In the genomic region with DNA sequence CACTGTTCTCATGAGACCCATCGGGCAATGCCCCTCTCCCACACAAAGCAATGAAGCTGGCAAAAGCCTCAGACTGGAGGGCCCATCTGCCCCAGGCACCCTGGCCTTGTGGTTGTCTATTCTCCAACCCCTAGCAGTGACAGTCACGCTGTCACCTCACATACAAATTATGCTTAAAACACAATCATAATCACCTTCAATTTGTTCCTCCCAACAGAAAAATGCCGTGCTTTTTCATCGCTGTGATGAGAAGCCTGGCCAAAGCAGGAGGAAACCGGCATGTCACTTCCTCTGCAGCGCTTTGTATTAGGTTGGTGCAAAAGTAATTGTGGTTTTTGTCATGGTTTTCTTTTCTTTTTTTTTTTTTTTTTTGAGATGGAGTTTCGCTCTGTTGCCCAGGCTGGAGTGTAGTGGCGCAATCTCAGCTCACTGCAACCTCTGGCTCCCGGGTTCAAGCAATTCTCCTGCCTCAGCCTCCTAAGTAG, we compare ENCODE assay signal across 8 cellular contexts. TPM values are rescaled to one million over a fixed set of nuclear protein-coding genes. Genes with fewer than 3 reads are reported as not detected.
DNase-seq lines count a peak whose midpoint lies in the region; ATAC-seq and TF ChIP-seq lines count a peak whose summit lies in the region.
"Not testable (repeated sequence)": the region's sequence is repeated elsewhere in the genome, so short reads cannot be mapped to it uniquely, and the experiment has no call there.

No MANE protein-coding gene starts in this region.

- DNase-seq in CD8-positive, alpha-beta memory T cell, result peak in 2 of 5 donors; percentile 37 to 61
- peak in 2 of 3 donors; percentile 41 to 63 for DNase-seq in Peyer's patch
- peak; percentile 30 for DNase-seq in activated CD4-positive, alpha-beta T cell treated with anti-CD3 and anti-CD28 coated beads, Interleukin-2, amount 50 U/mL, for 1 hour
- peak; percentile 65 for DNase-seq in activated naive CD4-positive, alpha-beta T cell treated with anti-CD3 and anti-CD28 coated beads, Interleukin-2, amount 10 ng/mL, durations not matched to agents 7 days and 5 days
- peak in 4 of 9 donors; percentile 23 to 35 (median 32) for DNase-seq in naive thymus-derived CD4-positive, alpha-beta T cell
- DNase-seq in substantia nigra (lab: John Stamatoyannopoulos, UW), result not testable (repeated sequence)

- peaks cover 44% of the 10 kb centered on the region for H3K4me1 ChIP-seq in CD8-positive, alpha-beta memory T cell (ENCODE audit: insufficient read depth, low read length)
- H3K4me1 ChIP-seq in Peyer's patch; esophagus (ENCODE audit: control insufficient read depth in 2 of 2, insufficient read depth in 2 of 2, low read length in 1 of 2): not testable (repeated sequence)
- peaks cover 31 to 72% of the 10 kb centered on the region in 2 donors for H3K4me1 ChIP-seq in naive thymus-derived CD4-positive, alpha-beta T cell (ENCODE audit: control insufficient read depth in 2 of 2, insufficient read depth in 2 of 2, low read length in 2 of 2)

- H3K4me3 Mint-ChIP-seq in CD8-positive, alpha-beta memory T cell, result peak overlapping the region; percentile 63 to 88 (median 77)
- peak overlapping the region; percentile 34 to 91 (median 76) for H3K4me3 Mint-ChIP-seq in IgD-negative memory B cell
- peak overlapping the region; percentile 68 for H3K4me3 Mint-ChIP-seq in activated naive CD4-positive, alpha-beta T cell treated with anti-CD3 and anti-CD28 coated beads, Interleukin-2, amount 10 ng/mL, durations not matched to agents 7 days and 5 days
- peak overlapping the region; percentile 45 to 84 (median 68) for H3K4me3 Mint-ChIP-seq in naive thymus-derived CD4-positive, alpha-beta T cell

- H3K27me3 ChIP-seq in CD8-positive, alpha-beta memory T cell (ENCODE audit: insufficient read depth, low read length, poor library complexity, severe bottlenecking); Peyer's patch; esophagus (ENCODE audit: control insufficient read depth in 1 of 2, insufficient read depth in 2 of 2, low read length in 2 of 2); naive thymus-derived CD4-positive, alpha-beta T cell (ENCODE audit: control insufficient read depth in 2 of 2, insufficient read depth in 2 of 2, low read length in 2 of 2): not testable (repeated sequence)

- POLR2A ChIA-PET in CD8-positive, alpha-beta memory T cell (lab: Charles Lee), result not testable (repeated sequence)
- POLR2A ChIA-PET in naive thymus-derived CD4-positive, alpha-beta T cell (lab: Charles Lee), result interaction anchor here (0.6 to 1.1 kb wide), 2 partner anchors 10 to 76 kb away, joined by 3 read pairs; no protein-coding TSS in a partner anchor

- peaks cover 51 to 89% (median 86%) of the 10 kb centered on the region in 3 donors for H3K4me1 Mint-ChIP-seq in CD8-positive, alpha-beta memory T cell
- H3K4me1 Mint-ChIP-seq in IgD-negative memory B cell, result peaks cover 53 to 64% (median 64%) of the 10 kb centered on the region in 3 donors
- peaks cover 91% of the 10 kb centered on the region for H3K4me1 Mint-ChIP-seq in activated naive CD4-positive, alpha-beta T cell treated with anti-CD3 and anti-CD28 coated beads, Interleukin-2, amount 10 ng/mL, durations not matched to agents 7 days and 5 days
- peaks cover 17 to 78% (median 45%) of the 10 kb centered on the region in 7 donors for H3K4me1 Mint-ChIP-seq in naive thymus-derived CD4-positive, alpha-beta T cell

- peaks cover 22 to 61% (median 33%) of the 10 kb centered on the region in 3 donors for H3K36me3 Mint-ChIP-seq in CD8-positive, alpha-beta memory T cell
- peaks cover 18% of the 10 kb centered on the region for H3K36me3 Mint-ChIP-seq in IgD-negative memory B cell
- peaks cover 74% of the 10 kb centered on the region for H3K36me3 Mint-ChIP-seq in activated naive CD4-positive, alpha-beta T cell treated with anti-CD3 and anti-CD28 coated beads, Interleukin-2, amount 10 ng/mL, durations not matched to agents 7 days and 5 days
- peaks cover 8 to 64% (median 55%) of the 10 kb centered on the region in 5 donors for H3K36me3 Mint-ChIP-seq in naive thymus-derived CD4-positive, alpha-beta T cell

- H3K9me3 Mint-ChIP-seq in CD8-positive, alpha-beta memory T cell; IgD-negative memory B cell; activated naive CD4-positive, alpha-beta T cell treated with anti-CD3 and anti-CD28 coated beads, Interleukin-2, amount 10 ng/mL, durations not matched to agents 7 days and 5 days; naive thymus-derived CD4-positive, alpha-beta T cell: not testable (repeated sequence)

- ATAC-seq in naive thymus-derived CD4-positive, alpha-beta T cell, result peak; percentile 64

- H3K36me3 ChIP-seq in CD8-positive, alpha-beta memory T cell (ENCODE audit: insufficient read depth, low read length), result peaks cover 27% of the 10 kb centered on the region
- H3K36me3 ChIP-seq in Peyer's patch (peaks cover 0 to 74% (median 0%) of the 10 kb centered on the region in 3 donors), esophagus (ENCODE audit: control insufficient read depth in 2 of 2, insufficient read depth in 2 of 2, low read length in 1 of 2) (peaks cover 7 to 22% of the 10 kb centered on the region in 2 donors)
- H3K36me3 ChIP-seq in naive thymus-derived CD4-positive, alpha-beta T cell (ENCODE audit: control insufficient read depth in 2 of 3, insufficient read depth in 3 of 3, low read length in 3 of 3), result peaks cover 0 to 28% (median 0%) of the 10 kb centered on the region in 3 experiments

- not testable (repeated sequence) for TF ChIP-seq POLR2A in Peyer's patch (IDR thresholded peaks at IDR 0.05)

- intact Hi-C loops in naive thymus-derived CD4-positive, alpha-beta T cell (cut with micrococcal nuclease), result loop anchor here (1.0 kb wide), 2 partner anchors 8 kb away; no protein-coding TSS in a partner anchor

- CTCF ChIA-PET in CD8-positive, alpha-beta memory T cell (lab: Charles Lee), result interaction anchor here (0.7 to 1.7 kb wide), 4 partner anchors 10 to 32 kb away, joined by 3 to 5 read pairs (median 4); no protein-coding TSS in a partner anchor
- CTCF ChIA-PET in activated naive CD4-positive, alpha-beta T cell treated with anti-CD3 and anti-CD28 coated beads, Interleukin-2, amount 10 ng/mL, durations not matched to agents 7 days and 5 days (lab: Charles Lee), result interaction anchor here (0.9 to 1.6 kb wide), 2 partner anchors 9 to 108 kb away, joined by 3 to 5 read pairs; no protein-coding TSS in a partner anchor
- CTCF ChIA-PET in naive thymus-derived CD4-positive, alpha-beta T cell (lab: Charles Lee), result interaction anchor here (0.5 kb wide), 1 partner anchor 468 kb away, joined by 5 read pairs; no protein-coding TSS in a partner anchor

- peak overlapping the region; percentile 17 for H3K4me3 ChIP-seq in CD8-positive, alpha-beta memory T cell (ENCODE audit: low read length)
- not testable (repeated sequence) for H3K4me3 ChIP-seq in Peyer's patch; esophagus (ENCODE audit: low read depth in 1 of 2, low read length in 2 of 2)
- H3K4me3 ChIP-seq in naive thymus-derived CD4-positive, alpha-beta T cell (ENCODE audit: low read length), result peak overlapping the region; percentile 36

- peak overlapping the region; percentile 88 to 97 (median 94) for H3K27ac Mint-ChIP-seq in CD8-positive, alpha-beta memory T cell
- peak overlapping the region; percentile 78 to 90 (median 90) for H3K27ac Mint-ChIP-seq in IgD-negative memory B cell
- peak overlapping the region; percentile 99 for H3K27ac Mint-ChIP-seq in activated naive CD4-positive, alpha-beta T cell treated with anti-CD3 and anti-CD28 coated beads, Interleukin-2, amount 10 ng/mL, durations not matched to agents 7 days and 5 days
- peak overlapping the region in 6 of 9 donors; percentile 11 to 96 (median 46) for H3K27ac Mint-ChIP-seq in naive thymus-derived CD4-positive, alpha-beta T cell

- not testable (repeated sequence) for H3K27me3 Mint-ChIP-seq in CD8-positive, alpha-beta memory T cell; IgD-negative memory B cell; activated naive CD4-positive, alpha-beta T cell treated with anti-CD3 and anti-CD28 coated beads, Interleukin-2, amount 10 ng/mL, durations not matched to agents 7 days and 5 days; naive thymus-derived CD4-positive, alpha-beta T cell

- peak overlapping the region; percentile 61 for H3K27ac ChIP-seq in CD8-positive, alpha-beta memory T cell (ENCODE audit: low read depth, low read length)
- H3K27ac ChIP-seq in Peyer's patch (peak overlapping the region; percentile 61 to 76 (median 68)), esophagus (ENCODE audit: low read depth in 2 of 2, low read length in 1 of 2) (peak overlapping the region; percentile 37 to 66), substantia nigra (ENCODE audit: low read depth, low read length, poor library complexity, severe bottlenecking) (peak overlapping the region; percentile 55)
- not testable (repeated sequence) for H3K27ac ChIP-seq in naive thymus-derived CD4-positive, alpha-beta T cell (ENCODE audit: low read depth, low read length)

- H3K9me3 ChIP-seq in CD8-positive, alpha-beta memory T cell (ENCODE audit: low read length); Peyer's patch; esophagus (ENCODE audit: control insufficient read depth in 2 of 2, insufficient read depth in 1 of 2, low read depth in 1 of 2, low read length in 1 of 2); naive thymus-derived CD4-positive, alpha-beta T cell (ENCODE audit: control insufficient read depth in 2 of 3, low read length in 3 of 3): not testable (repeated sequence)

- not testable (repeated sequence) for TF ChIP-seq CTCF in Peyer's patch (IDR thresholded peaks at IDR 0.05)

- WGBS in esophagus, 2 donors, result 78 to 79% methylated on average over 9 of the region's 9 CpGs

RNA-seq across cellular contexts. Expression of a gene that starts 41.8 kb away (rescaled TPM):
- 10 to 100 TPM; 41.5 to 50.9 TPM for total RNA-seq in CD8-positive, alpha-beta memory T cell
- 35.5 TPM for polyA plus RNA-seq in CD8-positive, alpha-beta memory T cell
- 42.6 TPM for polyA plus RNA-seq in IgD-negative memory B cell
- total RNA-seq in Peyer's patch, result 100 to 1,000 TPM in 1 of 4 donors, 10 to 100 TPM in 3; 59.4 to 179 (median 66.7) TPM
- 10 to 100 TPM in 1 of 2 donors, 1 to 10 TPM in 1; 4.2 to 10.6 TPM for polyA plus RNA-seq in esophagus
- total RNA-seq in naive thymus-derived CD4-positive, alpha-beta T cell, result 10 to 100 TPM; 21.0 to 52.7 (median 33.8) TPM
- polyA plus RNA-seq in naive thymus-derived CD4-positive, alpha-beta T cell, result 10 to 100 TPM; 15.5 to 21.4 TPM

RNA-seq across cellular contexts. Expression of a gene that starts 41.8 kb away (rescaled TPM):
- 10 to 100 TPM; 12.0 to 13.2 TPM for total RNA-seq in CD8-positive, alpha-beta memory T cell
- polyA plus RNA-seq in CD8-positive, alpha-beta memory T cell, result 0.62 TPM
- polyA plus RNA-seq in IgD-negative memory B cell (2.0 TPM), esophagus (under 1 TPM; 0.40 to 0.73 TPM)
- 10 to 100 TPM in 3 of 4 donors, 1 to 10 TPM in 1; 3.3 to 19.8 (median 18.2) TPM for total RNA-seq in Peyer's patch
- total RNA-seq in naive thymus-derived CD4-positive, alpha-beta T cell, result 10 to 100 TPM in 2 of 5 experiments, 1 to 10 TPM in 3; 5.4 to 16.0 (median 7.9) TPM
- polyA plus RNA-seq in naive thymus-derived CD4-positive, alpha-beta T cell, result 1 to 10 TPM in 1 of 2 donors, under 1 TPM in 1; 0.60 to 1.1 TPM

RNA-seq across cellular contexts. Expression of a gene that starts 58.7 kb away (rescaled TPM):
- 10 to 100 TPM; 49.5 to 50.3 TPM for total RNA-seq in CD8-positive, alpha-beta memory T cell
- polyA plus RNA-seq in CD8-positive, alpha-beta memory T cell, result 84.0 TPM
- polyA plus RNA-seq in IgD-negative memory B cell (88.0 TPM), esophagus (10 to 100 TPM; 18.1 to 49.0 TPM)
- total RNA-seq in Peyer's patch, result 100 to 1,000 TPM in 1 of 4 donors, 10 to 100 TPM in 3; 32.9 to 127 (median 46.4) TPM
- total RNA-seq in naive thymus-derived CD4-positive, alpha-beta T cell, result 10 to 100 TPM; 27.1 to 86.1 (median 46.4) TPM
- 10 to 100 TPM; 37.4 to 59.3 TPM for polyA plus RNA-seq in naive thymus-derived CD4-positive, alpha-beta T cell

Comparison
In these comparisons a context has a peak if more than half of its experiments do, and no peak if none do; other contexts are left out.
1. H3K27ac Mint-ChIP-seq: peak in every context shown above with its lines; median percentile 99 in activated naive CD4-positive, alpha-beta T cell treated with anti-CD3 and anti-CD28 coated beads, Interleukin-2, amount 10 ng/mL, durations not matched to agents 7 days and 5 days; 94 in CD8-positive, alpha-beta memory T cell; 90 in IgD-negative memory B cell; 46 in naive thymus-derived CD4-positive, alpha-beta T cell.